ENCODE assay signal across 8 cellular contexts in the genomic region with DNA sequence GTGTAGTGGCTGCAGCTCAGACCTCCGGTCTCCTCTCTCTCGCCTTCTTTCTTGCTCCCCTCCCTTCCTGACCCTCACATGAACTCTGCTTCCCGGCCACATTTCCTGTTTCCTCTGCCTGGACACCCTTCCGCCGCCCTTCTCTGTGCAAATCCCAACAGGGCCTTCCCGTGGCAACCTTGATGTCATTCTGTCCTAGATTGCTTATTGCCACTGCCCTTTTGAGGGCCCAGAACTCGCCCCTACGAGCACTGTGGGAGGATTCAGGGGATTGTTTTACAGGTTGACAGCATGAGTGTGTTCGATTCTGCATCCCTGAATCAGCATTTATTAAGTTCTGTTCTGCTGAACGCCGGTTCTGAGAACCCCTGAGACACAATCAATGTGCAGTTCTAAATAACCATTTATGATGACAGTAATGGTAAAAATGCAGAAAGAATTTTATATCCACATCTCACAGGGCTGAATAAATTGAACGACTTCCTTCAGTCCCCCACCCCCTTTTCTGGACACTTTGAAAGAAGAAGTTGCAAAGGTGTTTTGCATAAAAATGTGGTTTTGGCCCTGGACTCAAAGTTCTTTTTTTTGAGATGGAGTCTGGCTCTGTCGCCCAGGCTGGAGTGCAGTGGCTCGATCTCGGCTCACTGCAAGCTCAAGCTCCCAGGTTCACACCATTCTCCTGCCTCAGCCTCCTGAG. TPM values are rescaled to one million over a fixed set of nuclear protein-coding genes. Genes with fewer than 3 reads are reported as not detected.
DNase-seq lines count a peak whose midpoint lies in the region; TF ChIP-seq lines count a peak whose summit lies in the region.

No MANE protein-coding gene starts in this region.

- H3K9me3 ChIP-seq in HAP-1: no peaks in the 10 kb centered on the region

- H3K27ac Mint-ChIP-seq in neural crest cell (ENCODE audit: unreplicated experiment): no peak overlapping the region

- no peak overlapping the region for H3K4me3 Mint-ChIP-seq in neural crest cell

- H3K4me1 Mint-ChIP-seq in neural crest cell: peaks cover 13% of the 10 kb centered on the region

- no peaks in the 10 kb centered on the region for H3K9me3 Mint-ChIP-seq in neural crest cell

- H3K36me3 Mint-ChIP-seq in neural crest cell (ENCODE audit: low read depth): no peaks in the 10 kb centered on the region

- H3K27me3 Mint-ChIP-seq in neural crest cell (ENCODE audit: low read depth): no peaks in the 10 kb centered on the region

- 0 out of 2 replicates have a peak, but pooled peaks cover 3% of the 10 kb centered on the region for H3K27me3 ChIP-seq in HAP-1 (ENCODE audit: low read depth)

- DNase-seq in CD1c-positive myeloid dendritic cell (ENCODE audit: extremely low spot score) (peak; percentile 36), NOMO-1 treated with DMSO at 0.1 percent for 48 hours (lab: John Stamatoyannopoulos, UW; ENCODE audit: unreplicated experiment) (peak; percentile 49), fibroblast of mammary gland (ENCODE audit: low read depth) (peak; percentile 4), neural crest cell (ENCODE audit: low read depth, low spot score) (peak; percentile 9), G401 (ENCODE audit: low spot score) (no peak), NK-92 (lab: John Stamatoyannopoulos, UW; ENCODE audit: unreplicated experiment) (no peak), NCI-H526 (lab: John Stamatoyannopoulos, UW) (no peak), HAP-1 (ENCODE audit: low spot score in 2 of 2) (no peak)

- H3K36me3 ChIP-seq in HAP-1 (replicated peaks): no peaks in the 10 kb centered on the region

- H3K4me1 ChIP-seq in HAP-1: peaks cover 3% of the 10 kb centered on the region; the same call in 1 of the 2 replicates

- in situ Hi-C loops in G401 (cut with HindIII; ENCODE audit: low sequenced_read_pairs) (no loop called here), HAP-1 (cut with MboI; ENCODE audit: low sequenced_read_pairs) (no loop called here)

- no peak for TF ChIP-seq CTCF in fibroblast of mammary gland (conservative IDR thresholded peaks at IDR 0.05; ENCODE audit: control insufficient read depth, insufficient read depth, low read depth, low read length)
- no peak for TF ChIP-seq CTCF in neural crest cell (conservative IDR thresholded peaks at IDR 0.05)

- no peak overlapping the region for H3K4me3 ChIP-seq in fibroblast of mammary gland (ENCODE audit: control insufficient read depth, low read depth, low read length)
- no peak overlapping the region for H3K4me3 ChIP-seq in HAP-1

RNA-seq across cellular contexts. Expression of gene BATF2, which starts 6.4 kb away (rescaled TPM):
- total RNA-seq in neural crest cell: 0.21 and 0.30 TPM in 2 replicates
- total RNA-seq in G401 (2014; rRNA removed; shearing (Covaris generic)): 0.37 and 4.1 TPM in 2 replicates

RNA-seq across cellular contexts. Expression of gene MAJIN, which starts 18.5 kb away (rescaled TPM):
- total RNA-seq in neural crest cell: not detected in 2 replicates
- total RNA-seq in G401 (2014; rRNA removed; shearing (Covaris generic)): not detected in 2 replicates

RNA-seq across cellular contexts. Expression of gene ARL2, which starts 23.6 kb away (rescaled TPM):
- total RNA-seq in neural crest cell: 112 and 117 TPM in 2 replicates
- total RNA-seq in G401 (2014; rRNA removed; shearing (Covaris generic)): 175 and 216 TPM in 2 replicates

RNA-seq across cellular contexts. Expression of gene SNX15, which starts 36.9 kb away (rescaled TPM):
- total RNA-seq in neural crest cell: 31.7 and 36.5 TPM in 2 replicates
- total RNA-seq in G401 (2014; rRNA removed; shearing (Covaris generic)): 10.1 and 12.8 TPM in 2 replicates

RNA-seq across cellular contexts. Expression of gene SAC3D1, which starts 50.6 kb away (rescaled TPM):
- total RNA-seq in neural crest cell: 32.3 and 32.7 TPM in 2 replicates
- 52.3 and 52.9 TPM in 2 replicates for total RNA-seq in G401 (2014; rRNA removed; shearing (Covaris generic))

Comparison
In these comparisons a context has a peak if more than half of its experiments do, and no peak if none do; other contexts are left out.
1. DNase-seq: peak in CD1c-positive myeloid dendritic cell (single experiment), NOMO-1 treated with DMSO at 0.1 percent for 48 hours (single experiment), fibroblast of mammary gland (single experiment) and neural crest cell (single experiment); none in G401 (single experiment), NK-92 (single experiment), NCI-H526 (0 of 2) and HAP-1 (0 of 2).